ENCODE assay signal across 8 cellular contexts in the genomic region with DNA sequence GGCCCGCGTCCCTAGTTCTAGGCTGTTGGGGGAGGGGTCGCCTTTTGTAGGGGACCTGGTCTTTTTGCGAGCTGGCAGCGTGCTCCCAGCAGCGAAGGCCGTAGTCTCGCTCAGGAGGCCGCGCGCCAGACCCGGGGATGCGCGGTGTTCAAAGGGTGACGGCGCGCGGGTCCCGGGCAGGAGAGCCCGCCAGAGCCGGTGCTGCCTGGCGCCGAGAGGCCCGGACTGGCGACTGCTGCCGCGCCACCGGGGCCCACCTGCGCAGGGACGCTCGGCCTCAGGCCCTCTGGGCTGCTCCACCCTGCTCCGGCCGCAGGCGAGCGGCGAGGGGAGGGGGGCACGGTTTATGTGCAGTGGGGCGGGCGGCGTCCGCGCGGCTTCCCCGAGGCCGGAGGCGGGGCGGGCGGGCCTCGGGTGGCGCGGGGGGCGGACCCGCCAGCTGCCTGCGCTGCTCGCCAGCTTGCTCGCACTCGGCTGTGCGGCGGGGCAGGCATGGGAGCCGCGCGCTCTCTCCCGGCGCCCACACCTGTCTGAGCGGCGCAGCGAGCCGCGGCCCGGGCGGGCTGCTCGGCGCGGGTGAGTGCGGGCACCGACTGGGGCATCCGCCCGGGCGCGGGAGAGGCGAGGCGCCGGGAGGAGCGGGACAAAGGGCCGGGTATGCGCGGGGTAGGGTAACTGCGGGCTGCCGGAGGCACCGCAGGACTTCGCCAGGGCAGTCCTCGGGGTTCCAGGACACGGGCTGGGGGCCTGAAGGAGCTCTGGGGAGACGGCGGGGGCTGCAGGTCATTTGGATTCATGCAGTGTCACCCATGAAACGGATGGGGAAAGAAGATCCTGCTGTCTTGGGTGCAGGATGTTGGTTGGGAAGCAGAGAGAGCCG. TPM values are rescaled to one million over a fixed set of nuclear protein-coding genes. Genes with fewer than 3 reads are reported as not detected.
DNase-seq lines count a peak whose midpoint lies in the region; ATAC-seq and TF ChIP-seq lines count a peak whose summit lies in the region.

A gene with protein sequence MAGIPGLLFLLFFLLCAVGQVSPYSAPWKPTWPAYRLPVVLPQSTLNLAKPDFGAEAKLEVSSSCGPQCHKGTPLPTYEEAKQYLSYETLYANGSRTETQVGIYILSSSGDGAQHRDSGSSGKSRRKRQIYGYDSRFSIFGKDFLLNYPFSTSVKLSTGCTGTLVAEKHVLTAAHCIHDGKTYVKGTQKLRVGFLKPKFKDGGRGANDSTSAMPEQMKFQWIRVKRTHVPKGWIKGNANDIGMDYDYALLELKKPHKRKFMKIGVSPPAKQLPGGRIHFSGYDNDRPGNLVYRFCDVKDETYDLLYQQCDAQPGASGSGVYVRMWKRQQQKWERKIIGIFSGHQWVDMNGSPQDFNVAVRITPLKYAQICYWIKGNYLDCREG (plus strand): TSS at position 467 of the 880 bp plus-strand sequence. CDS start 7,102 bp downstream, outside the sequence.

- H3K27ac Mint-ChIP-seq in activated naive CD8-positive, alpha-beta T cell treated with anti-CD3 and anti-CD28 coated beads, Interleukin-2, amount 10 ng/mL, durations not matched to agents 7 days and 5 days, result no peak within 1 kb of the TSS
- peak within 1 kb of the TSS; percentile 94 for H3K27ac Mint-ChIP-seq in osteocyte (ENCODE audit: unreplicated experiment)

- H3K27ac ChIP-seq in BLaER1 treated with 17β-estradiol and CSF1 and Interleukin-3, amounts not matched to agents 10 nM and 100 nM, result no peak within 1 kb of the TSS

- peaks cover 0 to 4% (median 0%) of the 10 kb centered on the region in 11 experiments; a peak in 2 of 22 replicates for H4K20me1 ChIP-seq in BLaER1 treated with 17β-estradiol and CSF1 and Interleukin-3, amounts not matched to agents 10 nM and 100 nM

- H3K9ac ChIP-seq in BLaER1 treated with 17β-estradiol and CSF1 and Interleukin-3, amounts not matched to agents 10 nM and 100 nM, result peak within 1 kb of the TSS; percentile 38 to 72 (median 68); a peak in 21 of 22 replicates

- peaks cover 59% of the 10 kb centered on the region for H3K27me3 Mint-ChIP-seq in activated naive CD8-positive, alpha-beta T cell treated with anti-CD3 and anti-CD28 coated beads, Interleukin-2, amount 10 ng/mL, durations not matched to agents 7 days and 5 days
- H3K27me3 Mint-ChIP-seq in osteocyte (ENCODE audit: unreplicated experiment), result no peaks in the 10 kb centered on the region

- H3K4me2 ChIP-seq in BLaER1 treated with 17β-estradiol and CSF1 and Interleukin-3, amounts not matched to agents 10 nM and 100 nM, result peak within 1 kb of the TSS; percentile 92 to 99 (median 97)

- H3K27me3 ChIP-seq in BLaER1 treated with 17β-estradiol and CSF1 and Interleukin-3, amounts not matched to agents 10 nM and 100 nM, result peaks cover 25 to 33% (median 29%) of the 10 kb centered on the region in 11 experiments

- peak within 1 kb of the TSS; percentile 57 to 76 (median 64) for H3K4me3 ChIP-seq in BLaER1 treated with 17β-estradiol and CSF1 and Interleukin-3, amounts not matched to agents 10 nM and 100 nM

- no peaks in the 10 kb centered on the region for H3K36me3 Mint-ChIP-seq in activated naive CD8-positive, alpha-beta T cell treated with anti-CD3 and anti-CD28 coated beads, Interleukin-2, amount 10 ng/mL, durations not matched to agents 7 days and 5 days
- peaks cover 5% of the 10 kb centered on the region for H3K36me3 Mint-ChIP-seq in osteocyte (ENCODE audit: unreplicated experiment)

- no peak for TF ChIP-seq CTCF in osteocyte (IDR thresholded peaks at IDR 0.05)

- H3K4me1 ChIP-seq in BLaER1 treated with 17β-estradiol and CSF1 and Interleukin-3, amounts not matched to agents 10 nM and 100 nM, result peaks cover 4 to 12% (median 9%) of the 10 kb centered on the region in 10 experiments; a peak in 13 of 20 replicates

- peak; percentile 57 for ATAC-seq in GM19372 (IDR thresholded peaks at IDR 0.05; ENCODE audit: low read depth, unreplicated experiment)
- peak; percentile 84 for ATAC-seq in activated naive CD8-positive, alpha-beta T cell treated with anti-CD3 and anti-CD28 coated beads, Interleukin-2, amount 10 ng/mL, durations not matched to agents 7 days and 5 days (ENCODE audit: low read depth)
- peak; percentile 95 for ATAC-seq in Right ventricle myocardium superior (ENCODE audit: poor library complexity)
- no peak for ATAC-seq in HG03097 (IDR thresholded peaks at IDR 0.05; ENCODE audit: low FRiP score, unreplicated experiment)
- ATAC-seq in GM21825 (IDR thresholded peaks at IDR 0.05; ENCODE audit: unreplicated experiment), result no peak

- H3K36me3 ChIP-seq in BLaER1 treated with 17β-estradiol and CSF1 and Interleukin-3, amounts not matched to agents 10 nM and 100 nM, result no peaks in the 10 kb centered on the region

- peak within 1 kb of the TSS; percentile 69 for H3K4me3 Mint-ChIP-seq in activated naive CD8-positive, alpha-beta T cell treated with anti-CD3 and anti-CD28 coated beads, Interleukin-2, amount 10 ng/mL, durations not matched to agents 7 days and 5 days
- peak within 1 kb of the TSS; percentile 89 for H3K4me3 Mint-ChIP-seq in osteocyte (ENCODE audit: unreplicated experiment)

- no peaks in the 10 kb centered on the region for H3K9me3 ChIP-seq in BLaER1 treated with 17β-estradiol and CSF1 and Interleukin-3, amounts not matched to agents 10 nM and 100 nM (replicated peaks in 1 of 11)

- H3K4me1 Mint-ChIP-seq in activated naive CD8-positive, alpha-beta T cell treated with anti-CD3 and anti-CD28 coated beads, Interleukin-2, amount 10 ng/mL, durations not matched to agents 7 days and 5 days, result peaks cover 6% of the 10 kb centered on the region
- H3K4me1 Mint-ChIP-seq in osteocyte (ENCODE audit: unreplicated experiment), result peaks cover 70% of the 10 kb centered on the region

- DNase-seq in NCI-H460 (ENCODE audit: extremely low read depth, low read depth) (peak; percentile 67), Right ventricle myocardium superior (peak; percentile 81), osteocyte (ENCODE audit: extremely low spot score, unreplicated experiment) (peak; percentile 90)
- peak; percentile 59 for DNase-seq in activated naive CD8-positive, alpha-beta T cell treated with anti-CD3 and anti-CD28 coated beads, Interleukin-2, amount 10 ng/mL, durations not matched to agents 7 days and 5 days

- no peaks in the 10 kb centered on the region for H3K9me3 Mint-ChIP-seq in activated naive CD8-positive, alpha-beta T cell treated with anti-CD3 and anti-CD28 coated beads, Interleukin-2, amount 10 ng/mL, durations not matched to agents 7 days and 5 days
- no peaks in the 10 kb centered on the region for H3K9me3 Mint-ChIP-seq in osteocyte (ENCODE audit: unreplicated experiment)

- intact Hi-C loops in Right ventricle myocardium superior (cut with DNase I), result loop anchor here (10.0 kb wide), 1 partner anchor 176 kb away; no protein-coding TSS in a partner anchor

- POLR2A ChIA-PET in activated naive CD8-positive, alpha-beta T cell treated with anti-CD3 and anti-CD28 coated beads, Interleukin-2, amount 10 ng/mL, durations not matched to agents 7 days and 5 days (lab: Charles Lee), result no interaction called here

RNA-seq across cellular contexts. Expression of the gene that starts here (rescaled TPM):
- total RNA-seq in NCI-H460 (2014; rRNA removed; shearing (Covaris generic)), result 180 and 185 TPM in 2 replicates
- 90.3 and 129 TPM in 2 replicates for polyA plus RNA-seq in NCI-H460 (2014; cell fraction: nucleus; rRNA removed)
- under 1 TPM; 0.17 to 0.28 TPM for total RNA-seq in activated naive CD8-positive, alpha-beta T cell treated with anti-CD3 and anti-CD28 coated beads, Interleukin-2, amount 10 ng/mL, durations not matched to agents 7 days and 5 days
- total RNA-seq in Right ventricle myocardium superior, result 4.1 TPM
- 545 and 556 TPM in 2 replicates for total RNA-seq in osteocyte

Comparison
In these comparisons a context has a peak if more than half of its experiments do, and no peak if none do; other contexts are left out.
1. RNA of the gene that starts here (total RNA-seq): 545 to 556 TPM in osteocyte and 180 to 185 TPM in NCI-H460; 4.1 TPM in Right ventricle myocardium superior (single experiment) and 0.17 to 0.28 TPM in activated naive CD8-positive, alpha-beta T cell treated with anti-CD3 and anti-CD28 coated beads, Interleukin-2, amount 10 ng/mL, durations not matched to agents 7 days and 5 days; every median in the first group is over 10 times any median in the second.
2. Peak in DNase-seq and ATAC-seq in activated naive CD8-positive, alpha-beta T cell treated with anti-CD3 and anti-CD28 coated beads, Interleukin-2, amount 10 ng/mL, durations not matched to agents 7 days and 5 days; RNA of the gene not detected or under 1 TPM.
3. ATAC-seq: peak in GM19372 (single experiment) and Right ventricle myocardium superior (single experiment); none in HG03097 (single experiment) and GM21825 (single experiment).
4. Peak in every context shown above with its lines, with median percentiles within 50 percentile points of each other: DNase-seq.